Comparison of ENCODE assay signal across 28 cellular contexts in genomic region chr9:98403715-98404114, GRCh38.
"Had no signal": no experiment of that assay in that cellular context is flagged by ENCODE, and none has a peak within 500 bp of the region (broad histone marks: within the 10 kb centered on the region; RNA-seq: fewer than 3 reads in every experiment).

No MANE protein-coding gene starts in this region.

- FAIRE-seq: colon, endometrium, endothelial cell of umbilical vein, frontal cortex had no signal

- ATAC-seq: effector memory CD8-positive, alpha-beta T cell; esophagus mucosa; foreskin keratinocyte; gastrocnemius medialis; gastroesophageal sphincter; heart left ventricle; heart right ventricle had no signal

- H3K36me3 ChIP-seq: colonic mucosa, esophagus muscularis mucosa, esophagus squamous epithelium, gastrocnemius medialis, gastroesophageal sphincter, heart left ventricle, heart right ventricle had no signal

- DNase-seq: colonic mucosa; cortex of kidney; dermis blood vessel endothelial cell; effector CD4-positive, alpha-beta T cell; effector CD8-positive, alpha-beta T cell; effector memory CD4-positive, alpha-beta T cell; effector memory CD8-positive, alpha-beta T cell; endodermal cell; erythroblast; esophagus squamous epithelium; foreskin fibroblast; foreskin keratinocyte; foreskin melanocyte; gastrocnemius medialis; glutamatergic neuron; head of caudate nucleus; heart left ventricle; heart right ventricle had no signal

- H3K9me3 ChIP-seq: colonic mucosa, esophagus muscularis mucosa, esophagus squamous epithelium, gastrocnemius medialis, gastroesophageal sphincter, heart left ventricle, heart right ventricle had no signal

- H3K4me1 ChIP-seq: colonic mucosa, esophagus muscularis mucosa, esophagus squamous epithelium, foreskin keratinocyte, gastrocnemius medialis, gastroesophageal sphincter, heart right ventricle had no signal

- H3K27me3 ChIP-seq: colonic mucosa, dorsolateral prefrontal cortex, gastrocnemius medialis had no signal

- H3K27ac ChIP-seq: colonic mucosa, coronary artery, epithelial cell of prostate, esophagus muscularis mucosa, esophagus squamous epithelium, foreskin keratinocyte, gastrocnemius medialis, gastroesophageal sphincter, heart left ventricle, heart right ventricle had no signal

- H3K4me3 ChIP-seq: colonic mucosa, coronary artery, dorsolateral prefrontal cortex, esophagus muscularis mucosa, esophagus squamous epithelium, gastrocnemius medialis, gastroesophageal sphincter, heart left ventricle, heart right ventricle had no signal
